19 cellular contexts compared by ENCODE assay signal in the genomic region with DNA sequence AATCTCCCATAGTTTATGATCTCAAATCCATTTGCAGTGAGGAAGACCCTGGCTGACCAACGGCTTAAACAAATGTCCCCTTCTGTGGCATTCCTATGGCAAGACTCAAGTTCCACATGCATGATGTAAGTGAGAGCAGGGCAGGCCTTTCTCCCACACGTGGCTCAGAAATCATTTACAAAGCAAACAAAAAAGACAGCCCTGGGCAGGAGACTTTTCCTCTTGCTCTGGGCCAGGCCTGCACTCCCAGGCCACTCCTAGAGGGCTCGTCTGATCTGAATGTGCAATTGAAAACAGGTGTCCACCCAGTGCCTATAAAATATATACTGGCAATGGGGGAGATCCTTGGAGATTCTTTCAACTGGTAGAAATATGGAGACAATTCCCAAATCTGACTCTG.
DNase-seq lines count a peak whose midpoint lies in the region; ATAC-seq and TF ChIP-seq lines count a peak whose summit lies in the region.
"Had no signal": no experiment of that assay in that cellular context is flagged by ENCODE, and none has a peak within 500 bp of the region (broad histone marks: within the 10 kb centered on the region; RNA-seq: fewer than 3 reads in every experiment).

No MANE protein-coding gene starts in this region.

- no peak for TF ChIP-seq CTCF in kidney epithelial cell (IDR thresholded peaks at IDR 0.05; ENCODE audit: insufficient read depth, low read length, poor library complexity, severe bottlenecking)

- H3K27me3 ChIP-seq in kidney epithelial cell (ENCODE audit: control insufficient read depth, insufficient read depth, low read length): no peaks in the 10 kb centered on the region
- H3K27me3 ChIP-seq: cardiac muscle cell, neutrophil had no signal

- DNase-seq in EL (peak; percentile 73), NCI-H526 (lab: John Stamatoyannopoulos, UW) (peak; percentile 18 to 73), kidney epithelial cell (ENCODE audit: low read depth) (peak; percentile 63), renal cortical epithelial cell (ENCODE audit: low read depth) (peak; percentile 42), DMS153 treated with DMSO at 0.1 percent for 48 hours (lab: John Stamatoyannopoulos, UW; ENCODE audit: unreplicated experiment) (no peak)
- DNase-seq: activated CD4-positive, CD25-positive, alpha-beta regulatory T cell; activated CD8-positive, alpha-beta memory T cell treated with anti-CD3 and anti-CD28 coated beads for 24 hours; activated naive CD8-positive, alpha-beta T cell treated with anti-CD3 and anti-CD28 coated beads, Interleukin-2, amount 50 U/mL, for 24 hours; HCEC 1CT; midbrain; MM.1S; NCI-H1694; NCI-H446 treated with DMSO at 0.1 percent for 48 hours; sigmoid colon had no signal

- H3K36me3 ChIP-seq in kidney epithelial cell (ENCODE audit: control insufficient read depth, insufficient read depth, low read length): no peaks in the 10 kb centered on the region
- H3K36me3 ChIP-seq: cardiac muscle cell, neutrophil, sigmoid colon had no signal

- ATAC-seq in GM21515 (IDR thresholded peaks at IDR 0.05; ENCODE audit: unreplicated experiment) (no peak), HG02885 (IDR thresholded peaks at IDR 0.05; ENCODE audit: poor library complexity, unreplicated experiment) (no peak), HG02571 (IDR thresholded peaks at IDR 0.05; ENCODE audit: unreplicated experiment) (no peak)
- ATAC-seq: activated naive CD8-positive, alpha-beta T cell treated with anti-CD3 and anti-CD28 coated beads, Interleukin-2, amount 50 U/mL, for 24 hours had no signal

- no peak overlapping the region for H3K4me3 ChIP-seq in kidney epithelial cell (ENCODE audit: low read depth, low read length)
- H3K4me3 ChIP-seq: cardiac muscle cell, sigmoid colon had no signal
